Comparison of ENCODE assay signal across 1 cellular context in the genomic region with DNA sequence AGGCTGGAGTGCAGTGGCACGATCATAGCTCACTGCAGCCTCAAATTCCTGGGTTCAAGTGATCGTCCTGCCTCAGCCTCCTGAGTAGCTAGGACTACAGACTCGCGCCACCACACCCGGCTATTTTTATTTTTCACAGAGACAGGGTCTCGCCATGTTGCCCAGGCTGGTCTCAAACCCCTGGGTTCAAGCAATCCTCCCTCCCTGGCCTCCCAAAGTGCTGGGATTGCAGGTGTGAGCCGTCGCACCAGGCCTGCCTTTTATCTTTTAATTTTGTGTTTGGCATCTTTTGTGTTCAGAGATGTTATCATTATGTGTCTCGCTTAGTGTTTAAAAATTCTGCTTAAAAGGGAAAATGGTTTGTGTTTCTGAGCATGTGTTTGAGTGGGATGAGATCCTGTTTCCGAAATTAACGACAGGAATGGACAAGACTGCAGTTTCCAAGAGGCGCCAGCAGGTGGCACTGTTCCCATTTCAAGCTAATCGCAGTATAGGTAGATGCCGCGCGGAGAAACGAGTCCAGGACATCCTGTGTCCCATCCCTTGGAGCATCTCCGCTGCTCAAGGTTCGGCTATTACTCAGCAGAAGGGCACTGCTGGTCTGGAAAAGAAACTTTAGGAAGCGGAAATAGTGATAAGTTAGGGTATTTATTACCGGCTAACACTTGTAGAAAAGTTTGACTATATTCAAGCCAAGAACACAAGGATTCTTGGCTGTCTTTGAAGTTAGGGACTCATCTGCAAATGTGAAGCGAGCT.
TF ChIP-seq lines count a peak whose summit lies in the region.

No MANE protein-coding gene starts in this region.

TF ChIP-seq in SK-N-SH treated with all-trans-retinoic acid at 6 μM for 48 hours, 23 proteins besides CTCF, POLR2A, EP300 and RAD21 (continued from another document):
- TF ChIP-seq, protein P1, sequence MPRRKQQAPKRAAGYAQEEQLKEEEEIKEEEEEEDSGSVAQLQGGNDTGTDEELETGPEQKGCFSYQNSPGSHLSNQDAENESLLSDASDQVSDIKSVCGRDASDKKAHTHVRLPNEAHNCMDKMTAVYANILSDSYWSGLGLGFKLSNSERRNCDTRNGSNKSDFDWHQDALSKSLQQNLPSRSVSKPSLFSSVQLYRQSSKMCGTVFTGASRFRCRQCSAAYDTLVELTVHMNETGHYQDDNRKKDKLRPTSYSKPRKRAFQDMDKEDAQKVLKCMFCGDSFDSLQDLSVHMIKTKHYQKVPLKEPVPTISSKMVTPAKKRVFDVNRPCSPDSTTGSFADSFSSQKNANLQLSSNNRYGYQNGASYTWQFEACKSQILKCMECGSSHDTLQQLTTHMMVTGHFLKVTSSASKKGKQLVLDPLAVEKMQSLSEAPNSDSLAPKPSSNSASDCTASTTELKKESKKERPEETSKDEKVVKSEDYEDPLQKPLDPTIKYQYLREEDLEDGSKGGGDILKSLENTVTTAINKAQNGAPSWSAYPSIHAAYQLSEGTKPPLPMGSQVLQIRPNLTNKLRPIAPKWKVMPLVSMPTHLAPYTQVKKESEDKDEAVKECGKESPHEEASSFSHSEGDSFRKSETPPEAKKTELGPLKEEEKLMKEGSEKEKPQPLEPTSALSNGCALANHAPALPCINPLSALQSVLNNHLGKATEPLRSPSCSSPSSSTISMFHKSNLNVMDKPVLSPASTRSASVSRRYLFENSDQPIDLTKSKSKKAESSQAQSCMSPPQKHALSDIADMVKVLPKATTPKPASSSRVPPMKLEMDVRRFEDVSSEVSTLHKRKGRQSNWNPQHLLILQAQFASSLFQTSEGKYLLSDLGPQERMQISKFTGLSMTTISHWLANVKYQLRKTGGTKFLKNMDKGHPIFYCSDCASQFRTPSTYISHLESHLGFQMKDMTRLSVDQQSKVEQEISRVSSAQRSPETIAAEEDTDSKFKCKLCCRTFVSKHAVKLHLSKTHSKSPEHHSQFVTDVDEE (CRISPR knock-in tag; IDR thresholded peaks at IDR 0.05) = no peak
- TF ChIP-seq CSDC2 (CRISPR knock-in tag; IDR thresholded peaks at IDR 0.05) = no peak
- no peak for TF ChIP-seq ISL1 (CRISPR knock-in tag; IDR thresholded peaks at IDR 0.05)
- TF ChIP-seq ZNF565 (CRISPR knock-in tag; conservative IDR thresholded peaks at IDR 0.05; ENCODE audit: low read depth) = no peak
- TF ChIP-seq ZC3H10 (CRISPR knock-in tag; IDR thresholded peaks at IDR 0.05) = no peak
